Comparison of ENCODE assay signal across 2 cellular contexts in the genomic region with DNA sequence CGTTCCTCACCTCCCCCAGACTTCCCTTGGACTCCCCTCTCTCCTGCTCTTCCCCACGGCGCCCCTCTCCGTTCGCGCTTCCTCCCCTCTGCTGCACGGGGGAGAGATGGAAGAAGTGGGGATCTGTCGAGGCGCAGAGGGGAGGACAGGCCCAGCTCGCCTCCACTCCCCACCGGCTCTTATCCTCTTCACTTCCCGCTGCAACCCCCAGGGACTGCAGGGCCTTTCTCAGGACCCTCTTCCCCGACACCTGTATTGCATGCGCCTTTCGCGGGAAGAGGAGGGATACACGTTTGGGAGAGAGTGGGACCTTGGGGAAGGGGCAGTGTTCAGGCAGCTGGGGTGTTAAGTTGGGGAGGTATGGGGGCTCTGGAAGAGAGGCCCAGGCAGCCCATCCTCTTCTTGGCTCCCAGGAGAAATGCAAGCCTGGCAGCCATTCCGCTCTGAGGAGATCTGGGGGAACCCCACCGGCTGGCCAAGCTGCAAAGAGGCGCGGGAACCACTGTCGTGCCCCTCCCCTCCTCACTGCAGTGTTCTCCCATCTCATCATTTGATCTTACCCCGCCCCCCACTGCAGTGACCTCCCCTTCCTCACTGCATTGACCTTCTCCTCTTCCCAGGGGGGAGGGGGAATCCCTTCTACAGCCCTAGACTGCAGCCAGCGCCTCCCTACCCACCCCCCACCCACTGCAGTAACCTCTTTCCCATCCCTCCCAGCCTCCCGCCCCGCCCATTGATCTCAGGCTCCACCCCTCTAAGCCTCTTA.
A peak's percentile ranks its signal among the peaks of the same experiment; 100 is the strongest.
TF ChIP-seq lines count a peak whose summit lies in the region.

No MANE protein-coding gene starts in this region.

TF ChIP-seq in WTC11, 78 proteins besides CTCF, POLR2A, EP300 and RAD21 (continues in another document):
- TF ChIP-seq ZNF416 (CRISPR knock-in tag; IDR thresholded peaks at IDR 0.05) (no peak), ESRRA (CRISPR knock-in tag; IDR thresholded peaks at IDR 0.05; ENCODE audit: borderline replicate concordance) (no peak), ZNF121 (CRISPR knock-in tag; IDR thresholded peaks at IDR 0.05) (no peak), TEAD1 (CRISPR knock-in tag; IDR thresholded peaks at IDR 0.05) (no peak), NFE2L1 (CRISPR knock-in tag; IDR thresholded peaks at IDR 0.05) (no peak), CREB1 (CRISPR knock-in tag; IDR thresholded peaks at IDR 0.05) (no peak), SOX15 (CRISPR knock-in tag; IDR thresholded peaks at IDR 0.05) (no peak), KAT7 (CRISPR knock-in tag; IDR thresholded peaks at IDR 0.05; ENCODE audit: borderline replicate concordance) (no peak), MLX (CRISPR knock-in tag; IDR thresholded peaks at IDR 0.05) (no peak), NR2C2 (CRISPR knock-in tag; IDR thresholded peaks at IDR 0.05) (no peak), ATF2 (CRISPR knock-in tag; IDR thresholded peaks at IDR 0.05; ENCODE audit: borderline replicate concordance, low read depth) (no peak)
- TF ChIP-seq, protein P1, sequence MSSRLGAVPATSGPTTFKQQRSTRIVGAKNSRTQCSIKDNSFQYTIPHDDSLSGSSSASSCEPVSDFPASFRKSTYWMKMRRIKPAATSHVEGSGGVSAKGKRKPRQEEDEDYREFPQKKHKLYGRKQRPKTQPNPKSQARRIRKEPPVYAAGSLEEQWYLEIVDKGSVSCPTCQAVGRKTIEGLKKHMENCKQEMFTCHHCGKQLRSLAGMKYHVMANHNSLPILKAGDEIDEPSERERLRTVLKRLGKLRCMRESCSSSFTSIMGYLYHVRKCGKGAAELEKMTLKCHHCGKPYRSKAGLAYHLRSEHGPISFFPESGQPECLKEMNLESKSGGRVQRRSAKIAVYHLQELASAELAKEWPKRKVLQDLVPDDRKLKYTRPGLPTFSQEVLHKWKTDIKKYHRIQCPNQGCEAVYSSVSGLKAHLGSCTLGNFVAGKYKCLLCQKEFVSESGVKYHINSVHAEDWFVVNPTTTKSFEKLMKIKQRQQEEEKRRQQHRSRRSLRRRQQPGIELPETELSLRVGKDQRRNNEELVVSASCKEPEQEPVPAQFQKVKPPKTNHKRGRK (CRISPR knock-in tag; IDR thresholded peaks at IDR 0.05; ENCODE audit: borderline replicate concordance) = no peak
- TF ChIP-seq, protein P2, sequence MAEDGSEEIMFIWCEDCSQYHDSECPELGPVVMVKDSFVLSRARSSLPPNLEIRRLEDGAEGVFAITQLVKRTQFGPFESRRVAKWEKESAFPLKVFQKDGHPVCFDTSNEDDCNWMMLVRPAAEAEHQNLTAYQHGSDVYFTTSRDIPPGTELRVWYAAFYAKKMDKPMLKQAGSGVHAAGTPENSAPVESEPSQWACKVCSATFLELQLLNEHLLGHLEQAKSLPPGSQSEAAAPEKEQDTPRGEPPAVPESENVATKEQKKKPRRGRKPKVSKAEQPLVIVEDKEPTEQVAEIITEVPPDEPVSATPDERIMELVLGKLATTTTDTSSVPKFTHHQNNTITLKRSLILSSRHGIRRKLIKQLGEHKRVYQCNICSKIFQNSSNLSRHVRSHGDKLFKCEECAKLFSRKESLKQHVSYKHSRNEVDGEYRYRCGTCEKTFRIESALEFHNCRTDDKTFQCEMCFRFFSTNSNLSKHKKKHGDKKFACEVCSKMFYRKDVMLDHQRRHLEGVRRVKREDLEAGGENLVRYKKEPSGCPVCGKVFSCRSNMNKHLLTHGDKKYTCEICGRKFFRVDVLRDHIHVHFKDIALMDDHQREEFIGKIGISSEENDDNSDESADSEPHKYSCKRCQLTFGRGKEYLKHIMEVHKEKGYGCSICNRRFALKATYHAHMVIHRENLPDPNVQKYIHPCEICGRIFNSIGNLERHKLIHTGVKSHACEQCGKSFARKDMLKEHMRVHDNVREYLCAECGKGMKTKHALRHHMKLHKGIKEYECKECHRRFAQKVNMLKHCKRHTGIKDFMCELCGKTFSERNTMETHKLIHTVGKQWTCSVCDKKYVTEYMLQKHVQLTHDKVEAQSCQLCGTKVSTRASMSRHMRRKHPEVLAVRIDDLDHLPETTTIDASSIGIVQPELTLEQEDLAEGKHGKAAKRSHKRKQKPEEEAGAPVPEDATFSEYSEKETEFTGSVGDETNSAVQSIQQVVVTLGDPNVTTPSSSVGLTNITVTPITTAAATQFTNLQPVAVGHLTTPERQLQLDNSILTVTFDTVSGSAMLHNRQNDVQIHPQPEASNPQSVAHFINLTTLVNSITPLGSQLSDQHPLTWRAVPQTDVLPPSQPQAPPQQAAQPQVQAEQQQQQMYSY (CRISPR knock-in tag; IDR thresholded peaks at IDR 0.05) = peak; percentile 61
- TF ChIP-seq, protein P3, sequence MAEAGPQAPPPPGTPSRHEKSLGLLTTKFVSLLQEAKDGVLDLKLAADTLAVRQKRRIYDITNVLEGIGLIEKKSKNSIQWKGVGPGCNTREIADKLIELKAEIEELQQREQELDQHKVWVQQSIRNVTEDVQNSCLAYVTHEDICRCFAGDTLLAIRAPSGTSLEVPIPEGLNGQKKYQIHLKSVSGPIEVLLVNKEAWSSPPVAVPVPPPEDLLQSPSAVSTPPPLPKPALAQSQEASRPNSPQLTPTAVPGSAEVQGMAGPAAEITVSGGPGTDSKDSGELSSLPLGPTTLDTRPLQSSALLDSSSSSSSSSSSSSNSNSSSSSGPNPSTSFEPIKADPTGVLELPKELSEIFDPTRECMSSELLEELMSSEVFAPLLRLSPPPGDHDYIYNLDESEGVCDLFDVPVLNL (CRISPR knock-in tag; IDR thresholded peaks at IDR 0.05; ENCODE audit: borderline replicate concordance, low read depth) = no peak
- TF ChIP-seq, protein P4, sequence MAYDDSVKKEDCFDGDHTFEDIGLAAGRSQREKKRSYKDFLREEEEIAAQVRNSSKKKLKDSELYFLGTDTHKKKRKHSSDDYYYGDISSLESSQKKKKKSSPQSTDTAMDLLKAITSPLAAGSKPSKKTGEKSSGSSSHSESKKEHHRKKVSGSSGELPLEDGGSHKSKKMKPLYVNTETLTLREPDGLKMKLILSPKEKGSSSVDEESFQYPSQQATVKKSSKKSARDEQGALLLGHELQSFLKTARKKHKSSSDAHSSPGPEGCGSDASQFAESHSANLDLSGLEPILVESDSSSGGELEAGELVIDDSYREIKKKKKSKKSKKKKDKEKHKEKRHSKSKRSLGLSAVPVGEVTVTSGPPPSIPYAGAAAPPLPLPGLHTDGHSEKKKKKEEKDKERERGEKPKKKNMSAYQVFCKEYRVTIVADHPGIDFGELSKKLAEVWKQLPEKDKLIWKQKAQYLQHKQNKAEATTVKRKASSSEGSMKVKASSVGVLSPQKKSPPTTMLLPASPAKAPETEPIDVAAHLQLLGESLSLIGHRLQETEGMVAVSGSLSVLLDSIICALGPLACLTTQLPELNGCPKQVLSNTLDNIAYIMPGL (CRISPR knock-in tag; IDR thresholded peaks at IDR 0.05) = 0 out of 2 replicates have a peak, but pooled peaks have one; percentile 24

TF ChIP-seq in HepG2, 621 proteins besides CTCF, POLR2A, EP300 and RAD21 (continues in another document):
- TF ChIP-seq BRCA1 (CRISPR knock-in tag; IDR thresholded peaks at IDR 0.05) = no peak
- no peak for TF ChIP-seq POGK (CRISPR knock-in tag; conservative IDR thresholded peaks at IDR 0.05)
- TF ChIP-seq KDM5A (IDR thresholded peaks at IDR 0.05; ENCODE audit: borderline replicate concordance, low read length) = no peak
- TF ChIP-seq TBP (CRISPR knock-in tag; IDR thresholded peaks at IDR 0.05) = no peak
- TF ChIP-seq ZNF282 (IDR thresholded peaks at IDR 0.05; ENCODE audit: partially characterized antibody) = no peak
- TF ChIP-seq ZNF614 (CRISPR knock-in tag; IDR thresholded peaks at IDR 0.05; ENCODE audit: borderline replicate concordance) = no peak
- no peak for TF ChIP-seq RORA (CRISPR knock-in tag; IDR thresholded peaks at IDR 0.05)
- no peak for TF ChIP-seq ZBTB2 (CRISPR knock-in tag; IDR thresholded peaks at IDR 0.05; ENCODE audit: low read depth)
- no peak for TF ChIP-seq KIAA2018 (CRISPR knock-in tag; IDR thresholded peaks at IDR 0.05; ENCODE audit: borderline replicate concordance)
- no peak for TF ChIP-seq SOX6 (IDR thresholded peaks at IDR 0.05)
- 0 out of 2 replicates have a peak, but pooled peaks have one; percentile 1 for TF ChIP-seq SOX6 (CRISPR knock-in tag; IDR thresholded peaks at IDR 0.05)
- TF ChIP-seq, protein P5, sequence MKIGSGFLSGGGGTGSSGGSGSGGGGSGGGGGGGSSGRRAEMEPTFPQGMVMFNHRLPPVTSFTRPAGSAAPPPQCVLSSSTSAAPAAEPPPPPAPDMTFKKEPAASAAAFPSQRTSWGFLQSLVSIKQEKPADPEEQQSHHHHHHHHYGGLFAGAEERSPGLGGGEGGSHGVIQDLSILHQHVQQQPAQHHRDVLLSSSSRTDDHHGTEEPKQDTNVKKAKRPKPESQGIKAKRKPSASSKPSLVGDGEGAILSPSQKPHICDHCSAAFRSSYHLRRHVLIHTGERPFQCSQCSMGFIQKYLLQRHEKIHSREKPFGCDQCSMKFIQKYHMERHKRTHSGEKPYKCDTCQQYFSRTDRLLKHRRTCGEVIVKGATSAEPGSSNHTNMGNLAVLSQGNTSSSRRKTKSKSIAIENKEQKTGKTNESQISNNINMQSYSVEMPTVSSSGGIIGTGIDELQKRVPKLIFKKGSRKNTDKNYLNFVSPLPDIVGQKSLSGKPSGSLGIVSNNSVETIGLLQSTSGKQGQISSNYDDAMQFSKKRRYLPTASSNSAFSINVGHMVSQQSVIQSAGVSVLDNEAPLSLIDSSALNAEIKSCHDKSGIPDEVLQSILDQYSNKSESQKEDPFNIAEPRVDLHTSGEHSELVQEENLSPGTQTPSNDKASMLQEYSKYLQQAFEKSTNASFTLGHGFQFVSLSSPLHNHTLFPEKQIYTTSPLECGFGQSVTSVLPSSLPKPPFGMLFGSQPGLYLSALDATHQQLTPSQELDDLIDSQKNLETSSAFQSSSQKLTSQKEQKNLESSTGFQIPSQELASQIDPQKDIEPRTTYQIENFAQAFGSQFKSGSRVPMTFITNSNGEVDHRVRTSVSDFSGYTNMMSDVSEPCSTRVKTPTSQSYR (CRISPR knock-in tag; IDR thresholded peaks at IDR 0.05; ENCODE audit: borderline replicate concordance) = 0 out of 2 replicates have a peak, but pooled peaks have one; percentile 25
